In the genomic region with DNA sequence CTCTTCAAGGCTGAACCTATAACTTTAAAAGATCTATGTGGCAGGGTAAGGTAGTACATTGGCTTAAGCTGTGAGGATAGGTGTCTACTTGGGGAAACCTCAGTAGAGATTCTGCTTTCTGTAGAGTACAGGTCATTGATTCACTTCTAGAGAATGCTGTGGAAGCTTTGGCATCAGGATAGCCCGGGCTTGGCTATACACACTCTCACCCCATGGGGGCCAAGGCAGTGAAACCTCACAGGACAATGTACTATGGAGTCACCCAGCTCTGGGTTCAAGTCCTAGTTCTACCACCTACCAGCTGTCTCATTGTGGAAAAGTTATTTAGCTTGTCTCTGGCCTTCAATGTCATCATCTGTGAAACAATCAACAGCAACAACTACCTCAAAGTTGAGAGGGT, we compare ENCODE assay signal across 30 cellular contexts. TPM values are rescaled to one million over a fixed set of nuclear protein-coding genes. Genes with fewer than 3 reads are reported as not detected.
DNase-seq lines count a peak whose midpoint lies in the region; ATAC-seq and TF ChIP-seq lines count a peak whose summit lies in the region.
"Had no signal": no experiment of that assay in that cellular context is flagged by ENCODE, and none has a peak within 500 bp of the region (broad histone marks: within the 10 kb centered on the region; RNA-seq: fewer than 3 reads in every experiment).

No MANE protein-coding gene starts in this region.

- CTCF ChIA-PET in activated CD4-positive, alpha-beta T cell treated with anti-CD3 and anti-CD28 coated beads for 36 hours (lab: Charles Lee), result interaction anchor here (0.5 to 1.7 kb wide), 5 partner anchors 13 to 536 kb away, joined by 3 to 5 read pairs (median 3); no protein-coding TSS in a partner anchor
- CTCF ChIA-PET in PC-3 (lab: Charles Lee), result no interaction called here

- H3K9me3 Mint-ChIP-seq in activated CD4-positive, alpha-beta T cell treated with anti-CD3 and anti-CD28 coated beads for 36 hours (ENCODE audit: low read depth), result no peaks in the 10 kb centered on the region
- H3K9me3 Mint-ChIP-seq: activated naive CD8-positive, alpha-beta T cell treated with anti-CD3 and anti-CD28 coated beads, Interleukin-2, amount 10 ng/mL, durations not matched to agents 7 days and 5 days; CD14-positive monocyte had no signal

- no peak overlapping the region for H3K4me2 ChIP-seq in PC-3 (ENCODE audit: low read length)

- no peaks in the 10 kb centered on the region for H3F3A ChIP-seq in PC-3 (ENCODE audit: low read length, unreplicated experiment)

- H3K79me2 ChIP-seq in PC-3 (ENCODE audit: low read length), result no peaks in the 10 kb centered on the region

- no peaks in the 10 kb centered on the region for H4K20me1 ChIP-seq in PC-3 (ENCODE audit: low read length)

- no peaks in the 10 kb centered on the region for H3K4me1 Mint-ChIP-seq in activated CD4-positive, alpha-beta T cell treated with anti-CD3 and anti-CD28 coated beads for 36 hours
- H3K4me1 Mint-ChIP-seq: activated naive CD8-positive, alpha-beta T cell treated with anti-CD3 and anti-CD28 coated beads, Interleukin-2, amount 10 ng/mL, durations not matched to agents 7 days and 5 days; CD14-positive monocyte had no signal

- in situ Hi-C loops in brain microvascular endothelial cell (cut with HindIII; ENCODE audit: low pct_ligation_motif_present, low sequenced_read_pairs), result no loop called here

- no peak overlapping the region for H3K27ac Mint-ChIP-seq in activated CD4-positive, alpha-beta T cell treated with anti-CD3 and anti-CD28 coated beads for 36 hours
- H3K27ac Mint-ChIP-seq: activated naive CD8-positive, alpha-beta T cell treated with anti-CD3 and anti-CD28 coated beads, Interleukin-2, amount 10 ng/mL, durations not matched to agents 7 days and 5 days; CD14-positive monocyte had no signal

- H3K36me3 Mint-ChIP-seq in activated CD4-positive, alpha-beta T cell treated with anti-CD3 and anti-CD28 coated beads for 36 hours (ENCODE audit: low read depth), result peaks cover 56% of the 10 kb centered on the region

- H3K4me3 Mint-ChIP-seq in activated CD4-positive, alpha-beta T cell treated with anti-CD3 and anti-CD28 coated beads for 36 hours, result no peak overlapping the region
- H3K4me3 Mint-ChIP-seq: activated naive CD8-positive, alpha-beta T cell treated with anti-CD3 and anti-CD28 coated beads, Interleukin-2, amount 10 ng/mL, durations not matched to agents 7 days and 5 days; CD14-positive monocyte had no signal

- no peak for DNase-seq in activated CD4-positive, alpha-beta T cell treated with anti-CD3 and anti-CD28 coated beads for 36 hours
- DNase-seq in activated CD4-positive, alpha-beta T cell treated with anti-CD3 and anti-CD28 coated beads, Interleukin-2, amount 50 U/mL, for 48 hours, result no peak
- DNase-seq in PC-3, result no peak
- DNase-seq in epithelial cell of proximal tubule (ENCODE audit: low read depth), result no peak
- DNase-seq in NCI-H510A (lab: John Stamatoyannopoulos, UW), result no peak
- DNase-seq in brain microvascular endothelial cell, result no peak
- DNase-seq: 8988T; activated gamma-delta T cell treated with Interleukin-2 at 50 U/mL for 16 hours; activated naive CD8-positive, alpha-beta T cell treated with anti-CD3 and anti-CD28 coated beads, Interleukin-2, amount 10 ng/mL, durations not matched to agents 7 days and 5 days; activated T-cell treated with anti-CD3 and anti-CD28 coated beads, Interleukin-2, amount 50 U/mL, for 48 hours; Caco-2; effector CD4-positive, alpha-beta T cell; GF-D8; hypothalamus; MV-4-11; NCI-H146; NCI-H226; NCI-H69; posterior cingulate gyrus; right cardiac atrium; SHP77 treated with DMSO at 0.1 percent for 48 hours; T-helper 9 cell; transverse colon had no signal

- H3K27me3 ChIP-seq in PC-3 (ENCODE audit: low read length), result no peaks in the 10 kb centered on the region
- H3K27me3 ChIP-seq in brain microvascular endothelial cell (replicated peaks), result no peaks in the 10 kb centered on the region
- H3K27me3 ChIP-seq: ascending aorta, cardiac muscle cell, transverse colon had no signal

- H2AFZ ChIP-seq in PC-3 (ENCODE audit: low read length), result no peak overlapping the region

- peaks cover 19% of the 10 kb centered on the region; the same call in 1 of the 2 replicates for H3K36me3 ChIP-seq in PC-3 (ENCODE audit: low read depth, low read length)
- peaks cover 15% of the 10 kb centered on the region for H3K36me3 ChIP-seq in brain microvascular endothelial cell (replicated peaks)

- no peaks in the 10 kb centered on the region for H3K9me3 ChIP-seq in PC-3 (ENCODE audit: low read length)
- H3K9me3 ChIP-seq: ascending aorta, Caco-2, HAP-1, transverse colon had no signal

- no peak overlapping the region for H3K9ac ChIP-seq in PC-3 (ENCODE audit: low read length)

- intact Hi-C loops in activated CD4-positive, alpha-beta T cell treated with anti-CD3 and anti-CD28 coated beads for 36 hours (cut with DNase I, micrococcal nuclease), result no loop called here
- intact Hi-C loops in PC-3 (cut with micrococcal nuclease), result no loop called here

- no TSS peak for BruUV-seq in PC-3 (replicated peaks; lab: Mats Ljungman, UMichigan)

- H3K9me2 ChIP-seq in PC-3 (replicated peaks; ENCODE audit: low read length), result no peaks in the 10 kb centered on the region

- H3K27me3 Mint-ChIP-seq in activated CD4-positive, alpha-beta T cell treated with anti-CD3 and anti-CD28 coated beads for 36 hours, result no peaks in the 10 kb centered on the region
- H3K27me3 Mint-ChIP-seq: activated naive CD8-positive, alpha-beta T cell treated with anti-CD3 and anti-CD28 coated beads, Interleukin-2, amount 10 ng/mL, durations not matched to agents 7 days and 5 days had no signal

- POLR2A ChIA-PET in activated CD4-positive, alpha-beta T cell treated with anti-CD3 and anti-CD28 coated beads for 36 hours (lab: Charles Lee), result no interaction called here
- POLR2A ChIA-PET in PC-3 (lab: Charles Lee; ENCODE audit: unreplicated experiment), result no interaction called here

- TF ChIP-seq CTCF in PC-3 (conservative IDR thresholded peaks at IDR 0.05; ENCODE audit: low read depth, low read length), result no peak
- peak; percentile 3 for TF ChIP-seq CTCF in epithelial cell of proximal tubule (conservative IDR thresholded peaks at IDR 0.05; ENCODE audit: low read depth, low read length)
- TF ChIP-seq CTCF in brain microvascular endothelial cell (IDR thresholded peaks at IDR 0.05; ENCODE audit: low read depth, low read length, missing control alignments), result no peak

- H3K4me1 ChIP-seq in PC-3 (ENCODE audit: insufficient read depth, low read length), result no peaks in the 10 kb centered on the region
- H3K4me1 ChIP-seq: ascending aorta, Caco-2, HAP-1, transverse colon had no signal

- H3K27ac ChIP-seq in PC-3 (ENCODE audit: low read length), result no peak overlapping the region
- no peak overlapping the region for H3K27ac ChIP-seq in brain microvascular endothelial cell
- H3K27ac ChIP-seq: ascending aorta, cardiac muscle cell, transverse colon had no signal

- H3K4me3 ChIP-seq in PC-3 (ENCODE audit: low read length) (no peak overlapping the region), epithelial cell of proximal tubule (ENCODE audit: low read depth, low read length) (no peak overlapping the region), brain microvascular endothelial cell (ENCODE audit: low read depth, low read length) (no peak overlapping the region)
- H3K4me3 ChIP-seq: ascending aorta, cardiac muscle cell, HAP-1, transverse colon had no signal

- ATAC-seq in activated CD4-positive, alpha-beta T cell treated with anti-CD3 and anti-CD28 coated beads for 36 hours, result peak; percentile 33
- ATAC-seq in PC-3, result peak; percentile 33; the same call in 1 of the 2 replicates
- ATAC-seq in GM19397 (IDR thresholded peaks at IDR 0.05; ENCODE audit: unreplicated experiment), result no peak
- no peak for ATAC-seq in GM18907 (IDR thresholded peaks at IDR 0.05; ENCODE audit: unreplicated experiment)
- ATAC-seq: Panc1, right cardiac atrium had no signal

RNA-seq across cellular contexts. Expression of a gene that starts 9.0 kb away (rescaled TPM):
- 10 to 100 TPM; 19.0 to 19.9 TPM for total RNA-seq in activated CD4-positive, alpha-beta T cell treated with anti-CD3 and anti-CD28 coated beads for 36 hours
- total RNA-seq in PC-3 (2014; rRNA removed) (15.5 and 31.3 TPM in 2 replicates), epithelial cell of proximal tubule (22.1 and 27.1 TPM in 2 replicates)

RNA-seq across cellular contexts. Expression of a gene that starts 24.8 kb away (rescaled TPM):
- total RNA-seq in activated CD4-positive, alpha-beta T cell treated with anti-CD3 and anti-CD28 coated beads for 36 hours, result not detected
- not detected in 2 replicates for total RNA-seq in PC-3 (2014; rRNA removed)
- total RNA-seq in epithelial cell of proximal tubule, result not detected in 2 replicates
- total RNA-seq: activated naive CD8-positive, alpha-beta T cell treated with anti-CD3 and anti-CD28 coated beads, Interleukin-2, amount 10 ng/mL, durations not matched to agents 7 days and 5 days; ascending aorta; cardiac muscle cell; right cardiac atrium had no signal

RNA-seq across cellular contexts. Expression of a gene that starts 30.7 kb away (rescaled TPM):
- 10 to 100 TPM; 74.1 to 79.1 TPM for total RNA-seq in activated CD4-positive, alpha-beta T cell treated with anti-CD3 and anti-CD28 coated beads for 36 hours
- 53.0 and 53.8 TPM in 2 replicates for total RNA-seq in PC-3 (2014; rRNA removed)
- 80.1 and 83.0 TPM in 2 replicates for total RNA-seq in epithelial cell of proximal tubule

RNA-seq across cellular contexts. Expression of a gene that starts 47.4 kb away (rescaled TPM):
- total RNA-seq in activated CD4-positive, alpha-beta T cell treated with anti-CD3 and anti-CD28 coated beads for 36 hours, result not detected
- total RNA-seq in PC-3 (2014; rRNA removed), result not detected in 2 replicates
- total RNA-seq in epithelial cell of proximal tubule, result not detected in 2 replicates
- total RNA-seq: activated naive CD8-positive, alpha-beta T cell treated with anti-CD3 and anti-CD28 coated beads, Interleukin-2, amount 10 ng/mL, durations not matched to agents 7 days and 5 days had no signal

RNA-seq across cellular contexts. Expression of a gene that starts 56.1 kb away (rescaled TPM):
- not detected for total RNA-seq in activated CD4-positive, alpha-beta T cell treated with anti-CD3 and anti-CD28 coated beads for 36 hours
- total RNA-seq in PC-3 (2014; rRNA removed), result not detected in 2 replicates
- not detected in 2 replicates for total RNA-seq in epithelial cell of proximal tubule
- total RNA-seq: activated naive CD8-positive, alpha-beta T cell treated with anti-CD3 and anti-CD28 coated beads, Interleukin-2, amount 10 ng/mL, durations not matched to agents 7 days and 5 days; Caco-2; transverse colon had no signal

Comparison
In these comparisons a context has a peak if more than half of its experiments do, and no peak if none do; other contexts are left out.
1. ATAC-seq: peak in activated CD4-positive, alpha-beta T cell treated with anti-CD3 and anti-CD28 coated beads for 36 hours (single experiment) and PC-3 (single experiment); none in GM19397 (single experiment) and GM18907 (single experiment).